ENCODE assay signal across 14 cellular contexts in genomic region chr12:122362758-122363157, GRCh38. TPM values are rescaled to one million over a fixed set of nuclear protein-coding genes. Genes with fewer than 3 reads are reported as not detected.
DNase-seq lines count a peak whose midpoint lies in the region; ATAC-seq, FAIRE-seq and TF ChIP-seq lines count a peak whose summit lies in the region.
"Had no signal": no experiment of that assay in that cellular context is flagged by ENCODE, and none has a peak within 500 bp of the region (broad histone marks: within the 10 kb centered on the region; RNA-seq: fewer than 3 reads in every experiment).

No MANE protein-coding gene starts in this region.

- H3K36me3 ChIP-seq in gastrocnemius medialis = peaks cover 0 to 42% of the 10 kb centered on the region in 2 donors

- peaks cover 48 to 49% of the 10 kb centered on the region in 2 donors for H3K4me1 ChIP-seq in gastrocnemius medialis
- H3K4me1 ChIP-seq: BLaER1 had no signal

- no peak for TF ChIP-seq CTCF in RWPE1 (conservative IDR thresholded peaks at IDR 0.05; ENCODE audit: low read depth)
- no peak for TF ChIP-seq CTCF in gastrocnemius medialis (IDR thresholded peaks at IDR 0.05 in 4 of 5, conservative IDR thresholded peaks at IDR 0.05 in 1 of 5)

- H3K27ac ChIP-seq in RWPE1 (peak overlapping the region; percentile 23; the same call in 1 of the 2 replicates), gastrocnemius medialis (peak overlapping the region; percentile 88 to 99 (median 96))
- H3K27ac ChIP-seq: BLaER1 had no signal

- FAIRE-seq in urothelium cell line (lab: Jason Lieb, UNC) = no peak
- FAIRE-seq: GM18507 had no signal

- in situ Hi-C loops in gastrocnemius medialis (cut with MboI; ENCODE audit: low sequenced_read_pairs in 4 of 4) = loop anchor here in 1 of 4 donors (10.0 kb wide), 1 partner anchor 52 kb away; no protein-coding TSS in a partner anchor

- DNase-seq in COLO829 (ENCODE audit: low spot score) (peak; percentile 39), RWPE1 (ENCODE audit: low spot score) (no peak), amniotic epithelial cell (ENCODE audit: low read depth) (peak; percentile 26), gastrocnemius medialis (no peak), NCI-H524 (lab: John Stamatoyannopoulos, UW) (no peak), urothelium cell line (ENCODE audit: low spot score) (no peak), Right ventricle myocardium superior (no peak)
- DNase-seq: AML-193; CD8-positive, alpha-beta memory T cell; DMS53; H7 had no signal

- ATAC-seq in gastrocnemius medialis (no peak), Right ventricle myocardium superior (ENCODE audit: poor library complexity) (no peak)
- ATAC-seq: GM23338 had no signal

- H3K4me3 ChIP-seq in gastrocnemius medialis = no peak overlapping the region
- H3K4me3 ChIP-seq: BLaER1, GM23338 had no signal

- H3K9me3 ChIP-seq in gastrocnemius medialis = no peaks in the 10 kb centered on the region
- H3K9me3 ChIP-seq: BLaER1 had no signal

- intact Hi-C loops in gastrocnemius medialis (cut with DNase I; ENCODE audit: low total_unique reads) = loop anchor here (5.0 kb wide), 1 partner anchor 60 kb away; the partner anchor contains the start of gene CLIP1
- intact Hi-C loops in Right ventricle myocardium superior (cut with DNase I) = no loop called here

- TF ChIP-seq POLR2A in gastrocnemius medialis (IDR thresholded peaks at IDR 0.05) = no peak

- CTCF ChIA-PET in RWPE1 (lab: Yijun Ruan, JAX) = interaction anchor here (0.6 kb wide), 1 partner anchor 142 kb away, joined by 3 read pairs; no protein-coding TSS in a partner anchor

- POLR2A ChIA-PET in RWPE1 (lab: Yijun Ruan, JAX; ENCODE audit: low non-redundant PET) = no interaction called here

- no peaks in the 10 kb centered on the region for H3K27me3 ChIP-seq in gastrocnemius medialis
- H3K27me3 ChIP-seq: BLaER1 had no signal

RNA-seq across cellular contexts. Expression of gene CLIP1, which starts 59.7 kb away (rescaled TPM):
- total RNA-seq in gastrocnemius medialis (100 to 1,000 TPM; 371 to 626 (median 552) TPM), Right ventricle myocardium superior (92.5 TPM)

Comparison
In these comparisons a context has a peak if more than half of its experiments do, and no peak if none do; other contexts are left out.
1. DNase-seq: peak in COLO829 (single experiment) and amniotic epithelial cell (single experiment); none in RWPE1 (single experiment), gastrocnemius medialis (0 of 2), NCI-H524 (0 of 2), urothelium cell line (single experiment) and Right ventricle myocardium superior (single experiment).